Comparison of ENCODE assay signal across 8 cellular contexts in genomic region chr1:158999301-159000069, GRCh38. TPM values are rescaled to one million over a fixed set of nuclear protein-coding genes. Genes with fewer than 3 reads are reported as not detected.
DNase-seq lines count a peak whose midpoint lies in the region; ATAC-seq, FAIRE-seq and TF ChIP-seq lines count a peak whose summit lies in the region.

No MANE protein-coding gene starts in this region.

- DNase-seq in HTR-8/SVneo (ENCODE audit: insufficient read length, low spot score) = peak; percentile 21
- peak; percentile 87 for DNase-seq in iPS DF 4.7 (ENCODE audit: extremely low read depth, low spot score)
- peak; percentile 84 for DNase-seq in retina
- no peak for DNase-seq in naive thymus-derived CD8-positive, alpha-beta T cell

- TF ChIP-seq CTCF in brain (conservative IDR thresholded peaks at IDR 0.05) = no peak

- POLR2A ChIA-PET in naive thymus-derived CD8-positive, alpha-beta T cell (lab: Charles Lee) = interaction anchor here (1.3 kb wide), 1 partner anchor 9 kb away, joined by 5 read pairs; no protein-coding TSS in a partner anchor

- peaks cover 26% of the 10 kb centered on the region for H3K4me1 Mint-ChIP-seq in brain
- H3K4me1 Mint-ChIP-seq in naive thymus-derived CD8-positive, alpha-beta T cell = peaks cover 4 to 32% (median 12%) of the 10 kb centered on the region in 4 donors

- H3K27me3 Mint-ChIP-seq in brain = peaks cover 3% of the 10 kb centered on the region
- H3K27me3 Mint-ChIP-seq in naive thymus-derived CD8-positive, alpha-beta T cell = peaks cover 0 to 3% (median 0%) of the 10 kb centered on the region in 5 donors

- H3K9me3 Mint-ChIP-seq in brain = peaks cover 0 to 6% (median 0%) of the 10 kb centered on the region in 5 experiments
- H3K9me3 Mint-ChIP-seq in naive thymus-derived CD8-positive, alpha-beta T cell = no peaks in the 10 kb centered on the region

- H3K4me3 Mint-ChIP-seq in brain = peak overlapping the region; percentile 78 to 86 (median 85)
- H3K4me3 Mint-ChIP-seq in naive thymus-derived CD8-positive, alpha-beta T cell = no peak overlapping the region

- ATAC-seq in GM19395 (IDR thresholded peaks at IDR 0.05; ENCODE audit: unreplicated experiment) (no peak), HG03097 (IDR thresholded peaks at IDR 0.05; ENCODE audit: low FRiP score, unreplicated experiment) (no peak), HG03342 (IDR thresholded peaks at IDR 0.05; ENCODE audit: unreplicated experiment) (no peak)
- ATAC-seq in naive thymus-derived CD8-positive, alpha-beta T cell = no peak

- H3K36me3 Mint-ChIP-seq in brain = no peaks in the 10 kb centered on the region
- peaks cover 0 to 1% (median 0%) of the 10 kb centered on the region in 3 donors for H3K36me3 Mint-ChIP-seq in naive thymus-derived CD8-positive, alpha-beta T cell

- FAIRE-seq in HTR-8/SVneo (lab: Jason Lieb, UNC) = no peak

- H3K27ac Mint-ChIP-seq in brain = peak overlapping the region; percentile 90 to 97 (median 94)
- peak overlapping the region in 1 of 10 donors; percentile 30 for H3K27ac Mint-ChIP-seq in naive thymus-derived CD8-positive, alpha-beta T cell

RNA-seq across cellular contexts. Expression of gene IFI16, which starts 10.2 kb away (rescaled TPM):
- polyA plus RNA-seq in brain (ENCODE audit: insufficient read depth, low read depth, low replicate concordance) = 6.5 TPM
- total RNA-seq in naive thymus-derived CD8-positive, alpha-beta T cell = 10 to 100 TPM; 83.4 to 89.8 TPM
- polyA plus RNA-seq in naive thymus-derived CD8-positive, alpha-beta T cell = 10 to 100 TPM; 49.2 to 55.2 (median 53.5) TPM

Comparison
In these comparisons a context has a peak if more than half of its experiments do, and no peak if none do; other contexts are left out.
1. DNase-seq: peak in HTR-8/SVneo (single experiment), iPS DF 4.7 (single experiment) and retina (single experiment); none in naive thymus-derived CD8-positive, alpha-beta T cell (0 of 10).
2. H3K4me3 Mint-ChIP-seq: peak in brain (5 of 5); none in naive thymus-derived CD8-positive, alpha-beta T cell (0 of 10).